Comparison of ENCODE assay signal across 9 cellular contexts in the genomic region with DNA sequence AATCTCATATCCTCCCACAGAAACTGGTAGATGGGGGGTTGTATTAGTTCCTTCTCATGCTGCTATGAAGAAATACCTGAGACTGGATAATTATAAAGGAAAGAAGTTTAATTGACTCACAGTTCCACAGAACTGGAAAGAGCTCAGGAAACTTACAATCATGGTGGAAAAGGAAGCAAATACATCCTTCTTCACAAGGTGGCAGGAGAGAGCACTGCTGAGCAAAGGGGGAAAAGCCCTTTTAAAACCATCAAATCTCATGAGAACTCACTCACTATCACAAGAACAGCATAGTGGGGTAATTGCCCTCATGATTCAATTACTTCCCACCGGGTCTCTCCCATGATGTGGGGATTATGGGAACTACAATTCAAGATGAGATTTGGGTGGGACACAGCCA.
DNase-seq lines count a peak whose midpoint lies in the region; ATAC-seq and TF ChIP-seq lines count a peak whose summit lies in the region.
"Had no signal": no experiment of that assay in that cellular context is flagged by ENCODE, and none has a peak within 500 bp of the region (broad histone marks: within the 10 kb centered on the region; RNA-seq: fewer than 3 reads in every experiment).

No MANE protein-coding gene starts in this region.

- no peak for TF ChIP-seq POLR2A in NB4 (IDR thresholded peaks at IDR 0.05; ENCODE audit: extremely low read depth, insufficient read length)

- H3K4me3 ChIP-seq in NB4 (ENCODE audit: low read depth, low read length) (no peak overlapping the region), retinal pigment epithelial cell (ENCODE audit: low read length) (no peak overlapping the region)
- H3K4me3 ChIP-seq: SJCRH30 had no signal

- TF ChIP-seq CTCF in NB4 (IDR thresholded peaks at IDR 0.05; ENCODE audit: low read depth, low read length): peak; percentile 24
- peak; percentile 58 for TF ChIP-seq CTCF in retinal pigment epithelial cell (conservative IDR thresholded peaks at IDR 0.05; ENCODE audit: low read depth, low read length)

- ATAC-seq in HG02852 (IDR thresholded peaks at IDR 0.05; ENCODE audit: unreplicated experiment) (no peak), GM21423 (IDR thresholded peaks at IDR 0.05; ENCODE audit: unreplicated experiment) (no peak)

- peak; percentile 39 for DNase-seq in NCI-H82 (lab: John Stamatoyannopoulos, UW)
- no peak for DNase-seq in NCI-H82 treated with DMSO at 0.1 percent for 48 hours (lab: John Stamatoyannopoulos, UW; ENCODE audit: unreplicated experiment)
- peak; percentile 12 for DNase-seq in NB4 (ENCODE audit: low read depth)
- DNase-seq in cerebellar cortex (ENCODE audit: low spot score): peak; percentile 12
- DNase-seq in retinal pigment epithelial cell (ENCODE audit: low read depth): no peak
- no peak for DNase-seq in medulla oblongata (ENCODE audit: extremely low spot score)

Comparison
In these comparisons a context has a peak if more than half of its experiments do, and no peak if none do; other contexts are left out.
1. DNase-seq: peak in NCI-H82 (single experiment), NB4 (single experiment) and cerebellar cortex (single experiment); none in NCI-H82 treated with DMSO at 0.1 percent for 48 hours (single experiment), retinal pigment epithelial cell (single experiment) and medulla oblongata (single experiment).